Comparison of ENCODE assay signal across 8 cellular contexts in the genomic region with DNA sequence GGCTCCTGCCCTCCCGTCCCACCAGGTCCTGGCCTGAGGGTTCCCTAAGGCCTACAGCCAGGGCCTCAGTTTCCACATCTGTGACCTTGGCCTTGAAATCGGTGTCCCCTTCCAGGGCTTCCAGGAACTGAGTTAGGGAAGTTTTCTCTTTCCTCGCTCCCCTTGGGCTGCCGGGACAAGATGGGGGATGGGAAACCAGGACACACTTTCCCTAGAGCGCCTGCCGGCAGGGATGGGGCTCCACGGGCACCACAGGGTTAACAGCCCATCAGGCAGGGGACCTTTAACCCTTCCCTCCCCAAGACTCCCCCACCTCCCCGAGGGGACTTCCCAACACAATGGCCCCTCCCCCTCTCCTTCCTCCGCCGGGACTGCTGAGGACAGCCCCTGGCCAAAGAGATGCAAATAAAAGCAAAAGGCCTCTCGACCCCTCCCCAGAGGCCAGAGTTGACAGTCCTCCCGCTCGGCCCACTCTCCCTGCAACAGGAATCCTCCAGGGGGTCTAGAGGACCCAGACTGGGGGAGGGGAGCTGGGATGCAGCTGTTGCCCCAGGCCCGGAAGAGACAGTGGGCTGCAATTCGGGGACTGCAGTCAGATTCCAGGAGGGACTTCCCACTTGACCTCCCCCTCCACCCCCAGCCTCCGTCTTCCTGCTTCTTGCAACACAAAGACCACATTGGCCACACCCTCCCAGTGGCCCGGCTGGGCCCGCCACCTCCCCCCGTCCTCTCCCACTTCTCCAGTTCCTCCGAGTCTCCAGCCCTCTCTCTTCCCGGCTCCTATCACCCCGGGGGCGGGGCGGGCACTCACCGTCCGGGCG. TPM values are rescaled to one million over a fixed set of nuclear protein-coding genes. Genes with fewer than 3 reads are reported as not detected.
A peak's percentile ranks its signal among the peaks of the same experiment; 100 is the strongest.
DNase-seq lines count a peak whose midpoint lies in the region; ATAC-seq and TF ChIP-seq lines count a peak whose summit lies in the region.

No MANE protein-coding gene starts in this region.

- CTCF ChIA-PET in T-cell (lab: Charles Lee), result interaction anchor here (0.6 to 2.1 kb wide), 5 partner anchors 17 to 82 kb away, joined by 3 to 23 read pairs (median 7); partner anchors contain the start of gene INAFM1 (in 1 of the 2)

- peaks cover 25 to 29% (median 28%) of the 10 kb centered on the region in 3 donors for H3K4me1 Mint-ChIP-seq in T-cell

- peak overlapping the region; percentile 91 to 99 (median 98) for H3K27ac ChIP-seq in spleen

- H3K4me3 Mint-ChIP-seq in T-cell, result peak overlapping the region in 2 of 3 donors; percentile 74 to 77

- H3K4me1 ChIP-seq in spleen, result peaks cover 28 to 72% (median 62%) of the 10 kb centered on the region in 6 donors

- no peak for TF ChIP-seq POLR2A in spleen (IDR thresholded peaks at IDR 0.05)

- H3K9me3 ChIP-seq in spleen, result no peaks in the 10 kb centered on the region

- no peaks in the 10 kb centered on the region for H3K36me3 Mint-ChIP-seq in T-cell

- H3K27ac Mint-ChIP-seq in T-cell, result peak overlapping the region; percentile 53 to 77

- DNase-seq in NCI-H1417 (lab: John Stamatoyannopoulos, UW), result peak in 2 of 3 experiments; percentile 41 to 52
- DNase-seq in NCI-H1417 treated with DMSO at 0.1 percent for 48 hours (lab: John Stamatoyannopoulos, UW), result no peak
- peak; percentile 92 for DNase-seq in KBM-7
- DNase-seq in T-cell, result peak in 18 of 34 experiments; percentile 8 to 55 (median 31)
- peak; percentile 32 for DNase-seq in cerebellum (ENCODE audit: low spot score)
- DNase-seq in kidney glomerular epithelial cell (lab: John Stamatoyannopoulos, UW), result peak; percentile 51
- DNase-seq in spleen, result peak; percentile 92

- 1 to 4% (median 2%) methylated on average over 18 to 27 of the region's 27 CpGs for WGBS in spleen, 5 donors

- peaks cover 0 to 14% (median 0%) of the 10 kb centered on the region in 7 donors for H3K27me3 ChIP-seq in spleen (replicated peaks in 1 of 7)

- no peaks in the 10 kb centered on the region for H3K27me3 Mint-ChIP-seq in T-cell

- POLR2A ChIA-PET in T-cell (lab: Charles Lee), result no interaction called here

- in situ Hi-C loops in KBM-7 (cut with MboI; ENCODE audit: low pct_unique_long_range_greater_than_20kb, low sequenced_read_pairs), result no loop called here

- peaks cover 0 to 17% (median 0%) of the 10 kb centered on the region in 6 donors for H3K36me3 ChIP-seq in spleen

- H3K9me3 Mint-ChIP-seq in T-cell, result no peaks in the 10 kb centered on the region

- ATAC-seq in T-cell (replicated peaks in 1 of 4), result no peak
- ATAC-seq in GM21381 (IDR thresholded peaks at IDR 0.05; ENCODE audit: unreplicated experiment), result no peak

- intact Hi-C loops in spleen (cut with DNase I; ENCODE audit: low total_unique reads), result no loop called here

- peak overlapping the region; percentile 29 to 99 (median 70) for H3K4me3 ChIP-seq in spleen

- peak in 1 of 11 experiments; percentile 6 for TF ChIP-seq CTCF in spleen (IDR thresholded peaks at IDR 0.05 in 8 of 11, conservative IDR thresholded peaks at IDR 0.05 in 3 of 11)

RNA-seq across cellular contexts. Expression of gene BBC3, which starts 3.4 kb away (rescaled TPM):
- total RNA-seq in T-cell, result 10 to 100 TPM; 20.0 to 48.6 (median 39.2) TPM
- total RNA-seq in cerebellum, result 2.2 TPM
- total RNA-seq in spleen, result 10 to 100 TPM in 6 of 7 donors, 1 to 10 TPM in 1; 6.3 to 17.0 (median 11.3) TPM
- polyA plus RNA-seq in spleen, result 10 to 100 TPM in 1 of 3 donors, 1 to 10 TPM in 2; 7.1 to 12.6 (median 9.5) TPM

RNA-seq across cellular contexts. Expression of gene CCDC9, which starts 28.8 kb away (rescaled TPM):
- 10 to 100 TPM; 40.4 to 57.2 (median 49.7) TPM for total RNA-seq in T-cell
- total RNA-seq in cerebellum, result 6.4 TPM
- total RNA-seq in spleen, result 10 to 100 TPM; 13.0 to 43.0 (median 32.6) TPM
- 10 to 100 TPM; 11.0 to 38.7 (median 15.9) TPM for polyA plus RNA-seq in spleen

RNA-seq across cellular contexts. Expression of gene INAFM1, which starts 47.1 kb away (rescaled TPM):
- total RNA-seq in T-cell (10 to 100 TPM; 11.3 to 19.2 (median 15.6) TPM), cerebellum (3.0 TPM), spleen (10 to 100 TPM in 4 of 7 donors, 1 to 10 TPM in 3; 3.9 to 19.8 (median 13.8) TPM)
- polyA plus RNA-seq in spleen, result 10 to 100 TPM in 2 of 3 donors, 1 to 10 TPM in 1; 8.1 to 12.9 (median 11.3) TPM
